ENCODE assay signal across 1 cellular context in the genomic region with DNA sequence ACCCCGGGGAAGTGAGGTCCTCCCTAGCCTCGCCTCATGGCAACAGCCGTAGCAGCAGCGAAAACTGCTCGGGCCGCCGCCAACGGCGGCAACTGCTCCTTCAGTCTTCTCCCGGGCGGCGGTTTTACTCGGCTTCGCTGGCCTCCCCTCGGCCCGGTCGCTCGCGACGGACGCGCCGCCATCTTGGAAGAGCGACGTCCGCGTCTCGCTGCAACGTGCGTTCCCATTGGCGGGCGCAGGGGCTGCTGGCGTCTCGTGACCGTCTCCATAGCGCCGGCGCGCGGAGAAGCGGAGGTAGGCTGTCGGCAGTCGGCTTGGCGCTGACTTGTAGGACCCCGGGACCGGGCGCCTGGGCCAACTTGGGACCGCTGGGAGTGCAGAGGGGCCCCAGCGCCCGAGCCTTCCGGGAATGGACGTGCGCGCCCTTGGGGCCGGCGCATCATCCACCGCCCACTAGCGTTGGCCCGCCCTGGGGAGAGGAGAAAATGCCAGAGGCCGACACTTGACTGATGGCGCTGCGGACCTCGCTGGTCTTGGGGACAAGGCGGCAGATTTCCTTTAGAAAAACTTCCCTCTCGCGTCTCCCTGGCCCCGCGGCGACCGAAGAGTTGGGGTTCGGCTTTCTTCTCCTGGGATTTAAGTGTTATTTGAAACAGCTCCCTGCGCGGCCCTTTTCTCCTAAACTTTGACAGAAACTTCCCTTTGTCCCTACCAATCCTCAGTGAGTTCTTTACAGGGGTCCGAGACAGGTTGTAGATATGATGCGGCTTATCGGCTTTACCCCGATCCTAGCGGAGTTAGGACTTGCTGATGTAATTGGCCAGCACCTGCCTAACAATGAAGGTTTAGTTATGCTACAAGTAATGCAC.
TF ChIP-seq lines count a peak whose summit lies in the region.

A gene with protein sequence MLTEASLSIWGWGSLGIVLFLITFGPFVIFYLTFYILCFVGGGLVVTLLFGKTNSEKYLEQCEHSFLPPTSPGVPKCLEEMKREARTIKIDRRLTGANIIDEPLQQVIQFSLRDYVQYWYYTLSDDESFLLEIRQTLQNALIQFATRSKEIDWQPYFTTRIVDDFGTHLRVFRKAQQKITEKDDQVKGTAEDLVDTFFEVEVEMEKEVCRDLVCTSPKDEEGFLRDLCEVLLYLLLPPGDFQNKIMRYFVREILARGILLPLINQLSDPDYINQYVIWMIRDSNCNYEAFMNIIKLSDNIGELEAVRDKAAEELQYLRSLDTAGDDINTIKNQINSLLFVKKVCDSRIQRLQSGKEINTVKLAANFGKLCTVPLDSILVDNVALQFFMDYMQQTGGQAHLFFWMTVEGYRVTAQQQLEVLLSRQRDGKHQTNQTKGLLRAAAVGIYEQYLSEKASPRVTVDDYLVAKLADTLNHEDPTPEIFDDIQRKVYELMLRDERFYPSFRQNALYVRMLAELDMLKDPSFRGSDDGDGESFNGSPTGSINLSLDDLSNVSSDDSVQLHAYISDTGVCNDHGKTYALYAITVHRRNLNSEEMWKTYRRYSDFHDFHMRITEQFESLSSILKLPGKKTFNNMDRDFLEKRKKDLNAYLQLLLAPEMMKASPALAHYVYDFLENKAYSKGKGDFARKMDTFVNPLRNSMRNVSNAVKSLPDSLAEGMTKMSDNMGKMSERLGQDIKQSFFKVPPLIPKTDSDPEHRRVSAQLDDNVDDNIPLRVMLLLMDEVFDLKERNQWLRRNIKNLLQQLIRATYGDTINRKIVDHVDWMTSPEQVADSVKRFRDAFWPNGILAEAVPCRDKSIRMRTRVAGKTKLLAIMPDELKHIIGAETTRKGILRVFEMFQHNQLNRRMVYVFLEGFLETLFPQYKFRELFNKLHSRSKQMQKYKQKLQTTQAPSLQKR (minus strand): TSS at position 193 of the 869 bp plus-strand sequence. CDS start 199 bp downstream, outside the sequence.

TF ChIP-seq in HepG2, 621 proteins besides CTCF, POLR2A, EP300 and RAD21 (continued from another document and continues in another):
- TF ChIP-seq, protein P1, sequence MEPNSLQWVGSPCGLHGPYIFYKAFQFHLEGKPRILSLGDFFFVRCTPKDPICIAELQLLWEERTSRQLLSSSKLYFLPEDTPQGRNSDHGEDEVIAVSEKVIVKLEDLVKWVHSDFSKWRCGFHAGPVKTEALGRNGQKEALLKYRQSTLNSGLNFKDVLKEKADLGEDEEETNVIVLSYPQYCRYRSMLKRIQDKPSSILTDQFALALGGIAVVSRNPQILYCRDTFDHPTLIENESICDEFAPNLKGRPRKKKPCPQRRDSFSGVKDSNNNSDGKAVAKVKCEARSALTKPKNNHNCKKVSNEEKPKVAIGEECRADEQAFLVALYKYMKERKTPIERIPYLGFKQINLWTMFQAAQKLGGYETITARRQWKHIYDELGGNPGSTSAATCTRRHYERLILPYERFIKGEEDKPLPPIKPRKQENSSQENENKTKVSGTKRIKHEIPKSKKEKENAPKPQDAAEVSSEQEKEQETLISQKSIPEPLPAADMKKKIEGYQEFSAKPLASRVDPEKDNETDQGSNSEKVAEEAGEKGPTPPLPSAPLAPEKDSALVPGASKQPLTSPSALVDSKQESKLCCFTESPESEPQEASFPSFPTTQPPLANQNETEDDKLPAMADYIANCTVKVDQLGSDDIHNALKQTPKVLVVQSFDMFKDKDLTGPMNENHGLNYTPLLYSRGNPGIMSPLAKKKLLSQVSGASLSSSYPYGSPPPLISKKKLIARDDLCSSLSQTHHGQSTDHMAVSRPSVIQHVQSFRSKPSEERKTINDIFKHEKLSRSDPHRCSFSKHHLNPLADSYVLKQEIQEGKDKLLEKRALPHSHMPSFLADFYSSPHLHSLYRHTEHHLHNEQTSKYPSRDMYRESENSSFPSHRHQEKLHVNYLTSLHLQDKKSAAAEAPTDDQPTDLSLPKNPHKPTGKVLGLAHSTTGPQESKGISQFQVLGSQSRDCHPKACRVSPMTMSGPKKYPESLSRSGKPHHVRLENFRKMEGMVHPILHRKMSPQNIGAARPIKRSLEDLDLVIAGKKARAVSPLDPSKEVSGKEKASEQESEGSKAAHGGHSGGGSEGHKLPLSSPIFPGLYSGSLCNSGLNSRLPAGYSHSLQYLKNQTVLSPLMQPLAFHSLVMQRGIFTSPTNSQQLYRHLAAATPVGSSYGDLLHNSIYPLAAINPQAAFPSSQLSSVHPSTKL (CRISPR knock-in tag; IDR thresholded peaks at IDR 0.05): peak; percentile 70; the same call in 1 of the 2 replicates
- TF ChIP-seq ZNF160 (CRISPR knock-in tag; IDR thresholded peaks at IDR 0.05) (peak; percentile 86; the same call in 1 of the 2 replicates), HNF4A (CRISPR knock-in tag; IDR thresholded peaks at IDR 0.05) (no peak; the same call in 1 of the 2 replicates), ZNF550 (CRISPR knock-in tag; IDR thresholded peaks at IDR 0.05; ENCODE audit: borderline replicate concordance) (no peak; the same call in 1 of the 2 replicates), ZNF432 (CRISPR knock-in tag; IDR thresholded peaks at IDR 0.05; ENCODE audit: borderline replicate concordance) (no peak), TGIF2 (CRISPR knock-in tag; IDR thresholded peaks at IDR 0.05) (no peak), SRF (IDR thresholded peaks at IDR 0.05; ENCODE audit: low read depth, low read length) (no peak), RARG (CRISPR knock-in tag; IDR thresholded peaks at IDR 0.05; ENCODE audit: low read depth) (no peak; the same call in 1 of the 2 replicates), PCBP2 (optimal IDR thresholded peaks at IDR 0.05; ENCODE audit: low read depth, low read length, poor library complexity, severe bottlenecking) (no peak), ZSCAN31 (CRISPR knock-in tag; IDR thresholded peaks at IDR 0.05; ENCODE audit: low read depth) (peak; percentile 57), TARDBP (CRISPR knock-in tag; IDR thresholded peaks at IDR 0.05) (no peak; the same call in 1 of the 2 replicates), RFX5 (IDR thresholded peaks at IDR 0.05; ENCODE audit: low read depth, low read length) (no peak), MTA1 (CRISPR knock-in tag; IDR thresholded peaks at IDR 0.05; ENCODE audit: borderline replicate concordance) (peak; percentile 43; the same call in 1 of the 2 replicates), HOXD1 (CRISPR knock-in tag; IDR thresholded peaks at IDR 0.05) (no peak), ZNF10 (CRISPR knock-in tag; IDR thresholded peaks at IDR 0.05; ENCODE audit: borderline replicate concordance, low read depth) (no peak), RFXANK (CRISPR knock-in tag; IDR thresholded peaks at IDR 0.05) (no peak), DNMT3B (CRISPR knock-in tag; conservative IDR thresholded peaks at IDR 0.05) (0 out of 2 replicates have a peak, but pooled peaks have one; percentile 29), ZNF570 (CRISPR knock-in tag; IDR thresholded peaks at IDR 0.05; ENCODE audit: borderline replicate concordance) (no peak), IRF2 (CRISPR knock-in tag; IDR thresholded peaks at IDR 0.05) (no peak; the same call in 1 of the 2 replicates), ZNF225 (CRISPR knock-in tag; IDR thresholded peaks at IDR 0.05) (no peak), PHF20 (CRISPR knock-in tag; IDR thresholded peaks at IDR 0.05) (peak; percentile 66; the same call in 1 of the 2 replicates)
- TF ChIP-seq, protein P2, sequence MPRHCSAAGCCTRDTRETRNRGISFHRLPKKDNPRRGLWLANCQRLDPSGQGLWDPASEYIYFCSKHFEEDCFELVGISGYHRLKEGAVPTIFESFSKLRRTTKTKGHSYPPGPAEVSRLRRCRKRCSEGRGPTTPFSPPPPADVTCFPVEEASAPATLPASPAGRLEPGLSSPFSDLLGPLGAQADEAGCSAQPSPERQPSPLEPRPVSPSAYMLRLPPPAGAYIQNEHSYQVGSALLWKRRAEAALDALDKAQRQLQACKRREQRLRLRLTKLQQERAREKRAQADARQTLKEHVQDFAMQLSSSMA (CRISPR knock-in tag; IDR thresholded peaks at IDR 0.05): no peak
- TF ChIP-seq, protein P3, sequence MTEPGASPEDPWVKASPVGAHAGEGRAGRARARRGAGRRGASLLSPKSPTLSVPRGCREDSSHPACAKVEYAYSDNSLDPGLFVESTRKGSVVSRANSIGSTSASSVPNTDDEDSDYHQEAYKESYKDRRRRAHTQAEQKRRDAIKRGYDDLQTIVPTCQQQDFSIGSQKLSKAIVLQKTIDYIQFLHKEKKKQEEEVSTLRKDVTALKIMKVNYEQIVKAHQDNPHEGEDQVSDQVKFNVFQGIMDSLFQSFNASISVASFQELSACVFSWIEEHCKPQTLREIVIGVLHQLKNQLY (CRISPR knock-in tag; IDR thresholded peaks at IDR 0.05): no peak
- TF ChIP-seq, protein P4, sequence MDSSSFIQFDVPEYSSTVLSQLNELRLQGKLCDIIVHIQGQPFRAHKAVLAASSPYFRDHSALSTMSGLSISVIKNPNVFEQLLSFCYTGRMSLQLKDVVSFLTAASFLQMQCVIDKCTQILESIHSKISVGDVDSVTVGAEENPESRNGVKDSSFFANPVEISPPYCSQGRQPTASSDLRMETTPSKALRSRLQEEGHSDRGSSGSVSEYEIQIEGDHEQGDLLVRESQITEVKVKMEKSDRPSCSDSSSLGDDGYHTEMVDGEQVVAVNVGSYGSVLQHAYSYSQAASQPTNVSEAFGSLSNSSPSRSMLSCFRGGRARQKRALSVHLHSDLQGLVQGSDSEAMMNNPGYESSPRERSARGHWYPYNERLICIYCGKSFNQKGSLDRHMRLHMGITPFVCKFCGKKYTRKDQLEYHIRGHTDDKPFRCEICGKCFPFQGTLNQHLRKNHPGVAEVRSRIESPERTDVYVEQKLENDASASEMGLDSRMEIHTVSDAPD (CRISPR knock-in tag; IDR thresholded peaks at IDR 0.05): no peak
- TF ChIP-seq, protein P5, sequence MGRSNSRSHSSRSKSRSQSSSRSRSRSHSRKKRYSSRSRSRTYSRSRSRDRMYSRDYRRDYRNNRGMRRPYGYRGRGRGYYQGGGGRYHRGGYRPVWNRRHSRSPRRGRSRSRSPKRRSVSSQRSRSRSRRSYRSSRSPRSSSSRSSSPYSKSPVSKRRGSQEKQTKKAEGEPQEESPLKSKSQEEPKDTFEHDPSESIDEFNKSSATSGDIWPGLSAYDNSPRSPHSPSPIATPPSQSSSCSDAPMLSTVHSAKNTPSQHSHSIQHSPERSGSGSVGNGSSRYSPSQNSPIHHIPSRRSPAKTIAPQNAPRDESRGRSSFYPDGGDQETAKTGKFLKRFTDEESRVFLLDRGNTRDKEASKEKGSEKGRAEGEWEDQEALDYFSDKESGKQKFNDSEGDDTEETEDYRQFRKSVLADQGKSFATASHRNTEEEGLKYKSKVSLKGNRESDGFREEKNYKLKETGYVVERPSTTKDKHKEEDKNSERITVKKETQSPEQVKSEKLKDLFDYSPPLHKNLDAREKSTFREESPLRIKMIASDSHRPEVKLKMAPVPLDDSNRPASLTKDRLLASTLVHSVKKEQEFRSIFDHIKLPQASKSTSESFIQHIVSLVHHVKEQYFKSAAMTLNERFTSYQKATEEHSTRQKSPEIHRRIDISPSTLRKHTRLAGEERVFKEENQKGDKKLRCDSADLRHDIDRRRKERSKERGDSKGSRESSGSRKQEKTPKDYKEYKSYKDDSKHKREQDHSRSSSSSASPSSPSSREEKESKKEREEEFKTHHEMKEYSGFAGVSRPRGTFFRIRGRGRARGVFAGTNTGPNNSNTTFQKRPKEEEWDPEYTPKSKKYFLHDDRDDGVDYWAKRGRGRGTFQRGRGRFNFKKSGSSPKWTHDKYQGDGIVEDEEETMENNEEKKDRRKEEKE (IDR thresholded peaks at IDR 0.05): no peak
- TF ChIP-seq, protein P6, sequence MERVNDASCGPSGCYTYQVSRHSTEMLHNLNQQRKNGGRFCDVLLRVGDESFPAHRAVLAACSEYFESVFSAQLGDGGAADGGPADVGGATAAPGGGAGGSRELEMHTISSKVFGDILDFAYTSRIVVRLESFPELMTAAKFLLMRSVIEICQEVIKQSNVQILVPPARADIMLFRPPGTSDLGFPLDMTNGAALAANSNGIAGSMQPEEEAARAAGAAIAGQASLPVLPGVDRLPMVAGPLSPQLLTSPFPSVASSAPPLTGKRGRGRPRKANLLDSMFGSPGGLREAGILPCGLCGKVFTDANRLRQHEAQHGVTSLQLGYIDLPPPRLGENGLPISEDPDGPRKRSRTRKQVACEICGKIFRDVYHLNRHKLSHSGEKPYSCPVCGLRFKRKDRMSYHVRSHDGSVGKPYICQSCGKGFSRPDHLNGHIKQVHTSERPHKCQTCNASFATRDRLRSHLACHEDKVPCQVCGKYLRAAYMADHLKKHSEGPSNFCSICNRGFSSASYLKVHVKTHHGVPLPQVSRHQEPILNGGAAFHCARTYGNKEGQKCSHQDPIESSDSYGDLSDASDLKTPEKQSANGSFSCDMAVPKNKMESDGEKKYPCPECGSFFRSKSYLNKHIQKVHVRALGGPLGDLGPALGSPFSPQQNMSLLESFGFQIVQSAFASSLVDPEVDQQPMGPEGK (CRISPR knock-in tag; IDR thresholded peaks at IDR 0.05): peak; percentile 77
- TF ChIP-seq, protein P7, sequence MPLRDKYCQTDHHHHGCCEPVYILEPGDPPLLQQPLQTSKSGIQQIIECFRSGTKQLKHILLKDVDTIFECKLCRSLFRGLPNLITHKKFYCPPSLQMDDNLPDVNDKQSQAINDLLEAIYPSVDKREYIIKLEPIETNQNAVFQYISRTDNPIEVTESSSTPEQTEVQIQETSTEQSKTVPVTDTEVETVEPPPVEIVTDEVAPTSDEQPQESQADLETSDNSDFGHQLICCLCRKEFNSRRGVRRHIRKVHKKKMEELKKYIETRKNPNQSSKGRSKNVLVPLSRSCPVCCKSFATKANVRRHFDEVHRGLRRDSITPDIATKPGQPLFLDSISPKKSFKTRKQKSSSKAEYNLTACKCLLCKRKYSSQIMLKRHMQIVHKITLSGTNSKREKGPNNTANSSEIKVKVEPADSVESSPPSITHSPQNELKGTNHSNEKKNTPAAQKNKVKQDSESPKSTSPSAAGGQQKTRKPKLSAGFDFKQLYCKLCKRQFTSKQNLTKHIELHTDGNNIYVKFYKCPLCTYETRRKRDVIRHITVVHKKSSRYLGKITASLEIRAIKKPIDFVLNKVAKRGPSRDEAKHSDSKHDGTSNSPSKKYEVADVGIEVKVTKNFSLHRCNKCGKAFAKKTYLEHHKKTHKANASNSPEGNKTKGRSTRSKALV (CRISPR knock-in tag; IDR thresholded peaks at IDR 0.05): 0 out of 2 replicates have a peak, but pooled peaks have one; percentile 60
- TF ChIP-seq, protein P8, sequence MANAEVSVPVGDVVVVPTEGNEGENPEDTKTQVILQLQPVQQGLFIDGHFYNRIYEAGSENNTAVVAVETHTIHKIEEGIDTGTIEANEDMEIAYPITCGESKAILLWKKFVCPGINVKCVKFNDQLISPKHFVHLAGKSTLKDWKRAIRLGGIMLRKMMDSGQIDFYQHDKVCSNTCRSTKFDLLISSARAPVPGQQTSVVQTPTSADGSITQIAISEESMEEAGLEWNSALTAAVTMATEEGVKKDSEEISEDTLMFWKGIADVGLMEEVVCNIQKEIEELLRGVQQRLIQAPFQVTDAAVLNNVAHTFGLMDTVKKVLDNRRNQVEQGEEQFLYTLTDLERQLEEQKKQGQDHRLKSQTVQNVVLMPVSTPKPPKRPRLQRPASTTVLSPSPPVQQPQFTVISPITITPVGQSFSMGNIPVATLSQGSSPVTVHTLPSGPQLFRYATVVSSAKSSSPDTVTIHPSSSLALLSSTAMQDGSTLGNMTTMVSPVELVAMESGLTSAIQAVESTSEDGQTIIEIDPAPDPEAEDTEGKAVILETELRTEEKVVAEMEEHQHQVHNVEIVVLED (CRISPR knock-in tag; IDR thresholded peaks at IDR 0.05; ENCODE audit: borderline replicate concordance): peak; percentile 98
